In the genomic region with DNA sequence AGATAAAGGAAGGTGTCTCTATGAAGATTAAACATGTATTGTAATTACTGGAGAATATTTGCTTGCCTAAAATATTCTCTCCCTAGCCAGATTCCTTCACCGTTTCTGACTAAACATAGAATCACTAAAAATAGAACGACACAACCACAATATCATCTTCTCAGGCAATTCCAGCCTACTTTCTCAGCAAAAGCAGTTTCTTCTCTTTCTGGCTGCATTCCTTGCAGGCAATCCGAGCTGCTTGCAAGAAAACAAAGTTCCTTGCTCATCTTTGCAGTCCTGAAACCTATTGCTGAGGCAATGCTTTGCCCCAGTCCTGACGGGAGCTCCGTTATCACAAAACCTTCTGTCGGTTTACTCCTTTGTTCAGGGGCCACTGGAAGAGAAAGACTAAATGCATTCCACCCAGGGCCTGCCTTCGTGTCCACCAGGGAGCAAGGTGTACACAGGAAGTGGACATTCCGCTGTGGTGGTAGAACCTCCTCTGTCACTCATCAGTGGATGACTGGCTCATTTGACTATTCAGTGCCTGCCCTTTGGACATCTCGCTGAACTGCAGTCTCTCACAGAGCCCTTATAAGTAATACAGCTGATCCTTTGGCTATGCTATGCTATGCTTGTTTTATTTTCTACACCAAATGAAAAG, we compare ENCODE assay signal across 12 cellular contexts.
A peak's percentile ranks its signal among the peaks of the same experiment; 100 is the strongest.
DNase-seq lines count a peak whose midpoint lies in the region; ATAC-seq and TF ChIP-seq lines count a peak whose summit lies in the region.
"Had no signal": no experiment of that assay in that cellular context is flagged by ENCODE, and none has a peak within 500 bp of the region (broad histone marks: within the 10 kb centered on the region; RNA-seq: fewer than 3 reads in every experiment).

No MANE protein-coding gene starts in this region.

- no peak overlapping the region for H2AK5ac ChIP-seq in neuronal stem cell (ENCODE audit: low read depth, low read length)

- no CpG with 5 or more reads among the region's 9 CpGs for WGBS in neuronal stem cell (ENCODE audit: extremely low coverage in 2 of 2, insufficient read length in 2 of 2, insufficient replicate concordance in 1 of 2), 2 donors

- H3K23ac ChIP-seq in neuronal stem cell (ENCODE audit: low read depth, low read length, poor library complexity), result no peak overlapping the region

- DNase-seq in G401 (ENCODE audit: low spot score) (peak; percentile 64), SK-MEL-5 (ENCODE audit: low read depth, low spot score) (peak; percentile 21), glomerular visceral epithelial cell (ENCODE audit: extremely low spot score) (peak; percentile 2), neuronal stem cell (ENCODE audit: low spot score) (peak; percentile 6), RWPE1 (ENCODE audit: low spot score) (no peak)
- DNase-seq in stimulated activated naive CD4-positive, alpha-beta T cell (lab: John Stamatoyannopoulos, UW), result no peak
- DNase-seq in central memory CD4-positive, alpha-beta T cell, result no peak
- DNase-seq: naive thymus-derived CD4-positive, alpha-beta T cell; NCI-H2227 treated with DMSO at 0.1 percent for 48 hours; SHP77 treated with DMSO at 0.1 percent for 48 hours; stimulated activated CD4-positive, alpha-beta T cell treated with anti-CD3 and anti-CD28 coated beads, Interleukin-2, amount 100 ng/mL, for 48 hours had no signal

- TF ChIP-seq CTCF in RWPE1 (conservative IDR thresholded peaks at IDR 0.05; ENCODE audit: low read depth), result no peak

- H2BK15ac ChIP-seq in neuronal stem cell (ENCODE audit: low read length), result no peak overlapping the region

- no peak overlapping the region for H4K8ac ChIP-seq in neuronal stem cell (ENCODE audit: low read depth, low read length)

- no peak for ATAC-seq in GM21423 (IDR thresholded peaks at IDR 0.05; ENCODE audit: unreplicated experiment)
- ATAC-seq: naive thymus-derived CD4-positive, alpha-beta T cell had no signal

- no peak overlapping the region for H3K14ac ChIP-seq in neuronal stem cell (ENCODE audit: low read length)

- CTCF ChIA-PET in RWPE1 (lab: Yijun Ruan, JAX), result no interaction called here

- no peaks in the 10 kb centered on the region for H3K27me3 ChIP-seq in neuronal stem cell (ENCODE audit: control insufficient read depth in 3 of 3, insufficient read depth in 3 of 3, low read depth in 1 of 3, low read length in 3 of 3)

- no peak overlapping the region for H4K91ac ChIP-seq in neuronal stem cell (ENCODE audit: low read depth, low read length, poor library complexity)

- no peak overlapping the region for H2BK5ac ChIP-seq in neuronal stem cell (ENCODE audit: low read length)

- no peaks in the 10 kb centered on the region for H3K79me1 ChIP-seq in neuronal stem cell (ENCODE audit: low read depth, low read length)

- H3K9ac ChIP-seq in neuronal stem cell (ENCODE audit: low read depth, low read length, poor library complexity), result no peak overlapping the region

- in situ Hi-C loops in G401 (cut with HindIII; ENCODE audit: low sequenced_read_pairs) (no loop called here), SK-MEL-5 (cut with HindIII; ENCODE audit: low pct_unique_long_range_greater_than_20kb, low sequenced_read_pairs) (no loop called here)

- H2BK120ac ChIP-seq in neuronal stem cell (ENCODE audit: low read depth, low read length), result no peak overlapping the region

- H3K4ac ChIP-seq in neuronal stem cell (ENCODE audit: low read length), result no peak overlapping the region

- POLR2A ChIA-PET in RWPE1 (lab: Yijun Ruan, JAX; ENCODE audit: low non-redundant PET), result no interaction called here

- peak overlapping the region; percentile 89 for H2AFZ ChIP-seq in neuronal stem cell (ENCODE audit: low read length)

- peaks cover 0 to 3% of the 10 kb centered on the region in 2 donors for H3K9me3 ChIP-seq in neuronal stem cell (replicated peaks in 1 of 2; ENCODE audit: control insufficient read depth in 2 of 2, insufficient read depth in 1 of 2, low read depth in 1 of 2, low read length in 2 of 2)

- no peak overlapping the region for H2BK12ac ChIP-seq in neuronal stem cell (ENCODE audit: low read length)

- H3K18ac ChIP-seq in neuronal stem cell (ENCODE audit: low read length), result peak overlapping the region; percentile 59

- H3K4me1 ChIP-seq in neuronal stem cell (ENCODE audit: control insufficient read depth in 2 of 2, insufficient read depth in 1 of 2, low read depth in 1 of 2, low read length in 2 of 2), result peaks cover 3 to 7% of the 10 kb centered on the region in 2 donors

- H3K36me3 ChIP-seq in neuronal stem cell (replicated peaks in 1 of 2; ENCODE audit: control insufficient read depth in 2 of 2, insufficient read depth in 2 of 2, low read length in 2 of 2), result no peaks in the 10 kb centered on the region

- H3K27ac ChIP-seq in neuronal stem cell (replicated peaks; ENCODE audit: low read length) (peak overlapping the region; percentile 24), RWPE1 (no peak overlapping the region)

- no peak overlapping the region for H3K4me2 ChIP-seq in neuronal stem cell (ENCODE audit: insufficient read depth, low read length, poor library complexity, severe bottlenecking)

- H3K4me3 ChIP-seq in neuronal stem cell (ENCODE audit: low read length in 2 of 2), result no peak overlapping the region

Comparison
In these comparisons a context has a peak if more than half of its experiments do, and no peak if none do; other contexts are left out.
1. DNase-seq: peak in G401 (single experiment), SK-MEL-5 (single experiment), glomerular visceral epithelial cell (single experiment) and neuronal stem cell (single experiment); none in RWPE1 (single experiment), stimulated activated naive CD4-positive, alpha-beta T cell (0 of 6) and central memory CD4-positive, alpha-beta T cell (single experiment).